11 cellular contexts compared by ENCODE assay signal in the genomic region with DNA sequence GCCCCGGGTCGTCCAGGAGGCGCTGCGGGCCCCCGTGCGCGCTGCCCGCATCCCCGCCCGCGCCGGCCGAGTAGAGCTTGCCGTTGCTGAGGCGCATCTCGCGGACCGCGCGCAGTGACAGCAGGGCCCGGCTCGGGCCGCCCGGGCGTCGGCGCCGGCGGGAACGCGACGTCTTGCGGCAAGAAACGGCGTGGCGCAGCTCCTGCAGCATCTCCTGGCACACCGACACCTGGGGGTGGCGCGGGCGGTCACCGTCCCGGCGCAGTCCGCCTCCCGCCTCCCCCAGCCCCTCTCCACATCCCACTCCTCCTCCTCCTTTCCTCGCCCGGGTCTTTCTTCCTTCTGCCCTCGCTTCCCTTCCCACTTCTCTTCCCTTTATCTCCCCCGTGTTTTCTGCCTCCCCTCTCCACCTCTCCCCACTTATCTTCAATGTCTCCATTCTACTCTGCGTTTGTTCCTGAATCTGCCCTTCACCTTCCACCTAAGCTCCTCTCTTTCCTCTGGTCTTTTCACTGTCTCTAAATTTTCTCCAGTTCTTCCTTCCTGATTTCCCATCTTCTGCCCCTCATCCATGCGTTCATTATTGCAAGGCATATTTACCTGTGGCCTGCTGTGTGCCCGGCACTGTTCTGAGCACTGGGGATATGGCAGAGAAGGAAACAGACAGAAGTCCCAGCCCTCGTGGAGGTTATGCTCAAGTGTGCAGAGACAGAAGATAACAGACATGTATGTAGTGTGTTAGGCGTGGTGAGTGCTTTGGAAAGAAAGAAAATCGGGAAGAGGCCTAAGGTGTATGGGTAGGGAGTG. TPM values are rescaled to one million over a fixed set of nuclear protein-coding genes. Genes with fewer than 3 reads are reported as not detected.
DNase-seq lines count a peak whose midpoint lies in the region; ATAC-seq and TF ChIP-seq lines count a peak whose summit lies in the region.
"Had no signal": no experiment of that assay in that cellular context is flagged by ENCODE, and none has a peak within 500 bp of the region (broad histone marks: within the 10 kb centered on the region; RNA-seq: fewer than 3 reads in every experiment).

No MANE protein-coding gene starts in this region.

- H3K27ac Mint-ChIP-seq in activated naive CD4-positive, alpha-beta T cell treated with anti-CD3 and anti-CD28 coated beads, Interleukin-2, amount 50 U/mL, for 24 hours, result no peak overlapping the region

- H3K27me3 ChIP-seq in trophoblast cell (ENCODE audit: insufficient read depth, low read length) (peaks cover 44% of the 10 kb centered on the region), upper lobe of right lung (peaks cover 68% of the 10 kb centered on the region)

- H3K36me3 ChIP-seq in trophoblast cell (ENCODE audit: control insufficient read depth in 1 of 2, insufficient read depth in 2 of 2, low read length in 2 of 2) (no peaks in the 10 kb centered on the region), upper lobe of right lung (no peaks in the 10 kb centered on the region)
- H3K36me3 ChIP-seq: SJSA1, transverse colon had no signal

- intact Hi-C loops in upper lobe of right lung (cut with DNase I), result no loop called here

- H4K91ac ChIP-seq in trophoblast cell (ENCODE audit: low read depth, low read length), result no peak overlapping the region

- H3K36me3 Mint-ChIP-seq in activated naive CD4-positive, alpha-beta T cell treated with anti-CD3 and anti-CD28 coated beads, Interleukin-2, amount 50 U/mL, for 24 hours, result peaks cover 5% of the 10 kb centered on the region

- no peak overlapping the region for H2AFZ ChIP-seq in trophoblast cell (ENCODE audit: insufficient read depth, low read length, poor library complexity)

- H3K4me3 ChIP-seq in coronary artery (peak overlapping the region; percentile 33), trophoblast cell (ENCODE audit: low read depth, low read length) (peak overlapping the region; percentile 4), upper lobe of right lung (no peak overlapping the region)
- H3K4me3 ChIP-seq: SJSA1 had no signal

- no peaks in the 10 kb centered on the region for H3K79me2 ChIP-seq in trophoblast cell (ENCODE audit: control insufficient read depth, insufficient read depth, low read length, poor library complexity)

- peaks cover 50% of the 10 kb centered on the region for H3K27me3 Mint-ChIP-seq in activated naive CD4-positive, alpha-beta T cell treated with anti-CD3 and anti-CD28 coated beads, Interleukin-2, amount 50 U/mL, for 24 hours

- 100% methylated on average over 2 of the region's 55 CpGs for WGBS in trophoblast cell (ENCODE audit: extremely low coverage, insufficient coverage, insufficient read length)

- DNase-seq in activated naive CD4-positive, alpha-beta T cell (lab: John Stamatoyannopoulos, UW), result no peak
- DNase-seq in NCI-H1105 treated with DMSO at 0.1 percent for 48 hours (lab: John Stamatoyannopoulos, UW) (peak; percentile 25), coronary artery (ENCODE audit: low spot score) (no peak), trophoblast cell (peak in 1 of 2 donors; percentile 3), NCI-H774 (lab: John Stamatoyannopoulos, UW) (no peak), dedifferentiated amniotic fluid mesenchymal stem cell (ENCODE audit: extremely low spot score) (no peak), upper lobe of right lung (no peak)
- DNase-seq: NCI-H2029 treated with DMSO at 0.1 percent for 48 hours had no signal

- H2AK5ac ChIP-seq in trophoblast cell (ENCODE audit: low read length), result no peak overlapping the region

- TF ChIP-seq CTCF in coronary artery (IDR thresholded peaks at IDR 0.05) (no peak), upper lobe of right lung (IDR thresholded peaks at IDR 0.05) (no peak)

- ATAC-seq in upper lobe of right lung, result no peak

- H3K9me3 ChIP-seq in trophoblast cell (ENCODE audit: insufficient read depth, low read depth, low read length), result peaks cover 18% of the 10 kb centered on the region
- H3K9me3 ChIP-seq in upper lobe of right lung, result no peaks in the 10 kb centered on the region
- H3K9me3 ChIP-seq: SJSA1, transverse colon had no signal

- H3K14ac ChIP-seq in trophoblast cell (ENCODE audit: low read length), result no peak overlapping the region

- no peak overlapping the region for H2BK120ac ChIP-seq in trophoblast cell (ENCODE audit: insufficient read depth, low read length, poor library complexity)

- H3K4ac ChIP-seq in trophoblast cell (ENCODE audit: low read depth, low read length), result no peak overlapping the region

- no peak overlapping the region for H3K23ac ChIP-seq in trophoblast cell (ENCODE audit: low read length)

- H3K4me2 ChIP-seq in trophoblast cell (ENCODE audit: low read length), result no peak overlapping the region

- H3K4me1 ChIP-seq in trophoblast cell (ENCODE audit: control insufficient read depth in 1 of 2, insufficient read depth in 2 of 2, low read length in 2 of 2) (no peaks in the 10 kb centered on the region), upper lobe of right lung (no peaks in the 10 kb centered on the region)

- no peaks in the 10 kb centered on the region for H3K79me1 ChIP-seq in trophoblast cell (ENCODE audit: low read length)

- no peak overlapping the region for H3K18ac ChIP-seq in trophoblast cell (ENCODE audit: low read length)

- H4K12ac ChIP-seq in trophoblast cell (ENCODE audit: low read depth, low read length), result no peak overlapping the region

- no peaks in the 10 kb centered on the region for H3K9me3 Mint-ChIP-seq in activated naive CD4-positive, alpha-beta T cell treated with anti-CD3 and anti-CD28 coated beads, Interleukin-2, amount 50 U/mL, for 24 hours

- H2BK5ac ChIP-seq in trophoblast cell (ENCODE audit: low read depth, low read length, poor library complexity), result no peak overlapping the region

- no peak overlapping the region for H3K27ac ChIP-seq in coronary artery
- no peak overlapping the region for H3K27ac ChIP-seq in trophoblast cell (ENCODE audit: low read depth, low read length)
- no peak overlapping the region for H3K27ac ChIP-seq in upper lobe of right lung
- H3K27ac ChIP-seq: SJSA1, transverse colon had no signal

- H4K8ac ChIP-seq in trophoblast cell (ENCODE audit: low read depth, low read length), result no peak overlapping the region

- H2BK12ac ChIP-seq in trophoblast cell (ENCODE audit: low read length), result no peak overlapping the region

- H3K4me1 Mint-ChIP-seq in activated naive CD4-positive, alpha-beta T cell treated with anti-CD3 and anti-CD28 coated beads, Interleukin-2, amount 50 U/mL, for 24 hours, result peaks cover 34% of the 10 kb centered on the region

- no peak overlapping the region for H3K9ac ChIP-seq in trophoblast cell (ENCODE audit: low read length)

- peak overlapping the region; percentile 73 for H3K4me3 Mint-ChIP-seq in activated naive CD4-positive, alpha-beta T cell treated with anti-CD3 and anti-CD28 coated beads, Interleukin-2, amount 50 U/mL, for 24 hours

RNA-seq across cellular contexts. Expression of a gene that starts 5.2 kb away (rescaled TPM):
- polyA plus RNA-seq in trophoblast cell (2013), result 0.11 and 0.12 TPM in 2 replicates
- not detected for total RNA-seq in upper lobe of right lung
- total RNA-seq: SJSA1 had no signal

RNA-seq across cellular contexts. Expression of a gene that starts 40.2 kb away (rescaled TPM):
- polyA plus RNA-seq in trophoblast cell (2013), result 169 and 176 TPM in 2 replicates
- 134 TPM for total RNA-seq in upper lobe of right lung
